ENCODE assay signal across 1 cellular context in the genomic region with DNA sequence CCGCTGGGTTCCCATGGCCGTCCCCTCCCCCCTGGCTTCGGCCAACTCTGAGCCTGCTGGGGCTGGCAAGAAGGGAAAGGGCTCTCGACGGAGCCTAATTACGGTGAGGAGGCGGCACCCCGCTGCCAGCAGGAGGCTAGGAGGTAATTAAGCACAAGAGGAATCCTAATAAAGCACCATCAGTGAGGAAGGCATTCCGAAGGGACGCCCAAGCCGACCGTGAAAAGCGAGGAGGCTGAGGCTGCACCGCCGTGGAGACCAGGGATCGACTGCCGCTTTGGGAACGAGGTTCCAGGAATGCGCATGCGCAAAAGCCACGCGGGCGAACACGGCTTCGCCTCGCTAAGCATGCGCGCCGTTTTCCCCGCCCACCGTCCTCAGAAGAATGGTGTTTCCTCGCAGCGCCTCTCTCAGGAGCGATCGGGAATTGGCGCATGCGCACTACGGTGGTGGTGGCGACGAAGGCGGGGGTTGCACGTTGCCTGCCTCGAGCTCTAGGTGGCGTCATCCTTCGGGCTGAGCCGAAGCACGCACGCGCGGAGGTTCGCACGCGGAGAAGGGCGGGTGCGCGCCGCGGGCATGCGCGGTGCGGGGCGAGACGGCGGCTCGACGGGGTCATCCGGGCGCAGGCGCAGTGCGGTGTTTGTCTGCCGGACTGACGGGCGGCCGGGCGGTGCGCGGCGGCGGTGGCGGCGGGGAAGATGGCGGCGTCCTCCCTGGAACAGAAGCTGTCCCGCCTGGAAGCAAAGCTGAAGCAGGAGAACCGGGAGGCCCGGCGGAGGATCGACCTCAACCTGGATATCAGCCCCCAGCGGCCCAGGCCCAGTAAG.
A peak's percentile ranks its signal among the peaks of the same experiment; 100 is the strongest.
TF ChIP-seq lines count a peak whose summit lies in the region.

Gene MAP2K7 (plus strand): TSS at position 634 of the 830 bp plus-strand sequence. CDS start 68 bp downstream, at position 702.

TF ChIP-seq in HepG2, 621 proteins besides CTCF, POLR2A, EP300 and RAD21 (continued from another document and continues in another):
- peak in 1 of 2 experiments; percentile 52; a peak in 1 of 4 replicates for TF ChIP-seq REST (IDR thresholded peaks at IDR 0.05; ENCODE audit: borderline replicate concordance in 1 of 2, low read depth in 1 of 2, low read length in 2 of 2)
- no peak for TF ChIP-seq PREB (CRISPR knock-in tag; IDR thresholded peaks at IDR 0.05)
- TF ChIP-seq NFIB (CRISPR knock-in tag; IDR thresholded peaks at IDR 0.05; ENCODE audit: borderline replicate concordance) = no peak
- TF ChIP-seq ZNF788 (CRISPR knock-in tag; IDR thresholded peaks at IDR 0.05; ENCODE audit: borderline replicate concordance) = peak; percentile 86
- peak; percentile 90; the same call in 1 of the 2 replicates for TF ChIP-seq KLF6 (CRISPR knock-in tag; IDR thresholded peaks at IDR 0.05)
- peak; percentile 19; the same call in 1 of the 2 replicates for TF ChIP-seq ZHX1 (CRISPR knock-in tag; IDR thresholded peaks at IDR 0.05; ENCODE audit: low read depth)
- TF ChIP-seq MXI1 (IDR thresholded peaks at IDR 0.05; ENCODE audit: borderline replicate concordance, low read depth, low read length) = peak; percentile 86; the same call in 1 of the 3 replicates
- TF ChIP-seq MAFK (conservative IDR thresholded peaks at IDR 0.05 in 1 of 2, IDR thresholded peaks at IDR 0.05 in 1 of 2; ENCODE audit: low read length in 2 of 2) = no peak
- no peak for TF ChIP-seq ZFYVE20 (CRISPR knock-in tag; IDR thresholded peaks at IDR 0.05; ENCODE audit: borderline replicate concordance, low read depth)
- TF ChIP-seq, protein P1, sequence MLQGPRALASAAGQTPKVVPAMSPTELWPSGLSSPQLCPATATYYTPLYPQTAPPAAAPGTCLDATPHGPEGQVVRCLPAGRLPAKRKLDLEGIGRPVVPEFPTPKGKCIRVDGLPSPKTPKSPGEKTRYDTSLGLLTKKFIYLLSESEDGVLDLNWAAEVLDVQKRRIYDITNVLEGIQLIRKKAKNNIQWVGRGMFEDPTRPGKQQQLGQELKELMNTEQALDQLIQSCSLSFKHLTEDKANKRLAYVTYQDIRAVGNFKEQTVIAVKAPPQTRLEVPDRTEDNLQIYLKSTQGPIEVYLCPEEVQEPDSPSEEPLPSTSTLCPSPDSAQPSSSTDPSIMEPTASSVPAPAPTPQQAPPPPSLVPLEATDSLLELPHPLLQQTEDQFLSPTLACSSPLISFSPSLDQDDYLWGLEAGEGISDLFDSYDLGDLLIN (CRISPR knock-in tag; IDR thresholded peaks at IDR 0.05; ENCODE audit: borderline replicate concordance) = no peak
- no peak for TF ChIP-seq ZSCAN12 (CRISPR knock-in tag; IDR thresholded peaks at IDR 0.05)
- peak; percentile 71; the same call in 1 of the 2 replicates for TF ChIP-seq ZNF253 (CRISPR knock-in tag; IDR thresholded peaks at IDR 0.05; ENCODE audit: borderline replicate concordance)
- no peak for TF ChIP-seq SNAPC2 (CRISPR knock-in tag; IDR thresholded peaks at IDR 0.05)
- TF ChIP-seq ZNF180 (CRISPR knock-in tag; IDR thresholded peaks at IDR 0.05; ENCODE audit: borderline replicate concordance, low read depth) = no peak
- peak; percentile 74; the same call in 1 of the 2 replicates for TF ChIP-seq ZIK1 (CRISPR knock-in tag; IDR thresholded peaks at IDR 0.05; ENCODE audit: borderline replicate concordance, low read depth)
- no peak for TF ChIP-seq TOPORS (CRISPR knock-in tag; IDR thresholded peaks at IDR 0.05)
- TF ChIP-seq MAZ (IDR thresholded peaks at IDR 0.05; ENCODE audit: borderline replicate concordance, low read depth, low read length) = no peak
- peak; percentile 64; the same call in 1 of the 2 replicates for TF ChIP-seq MAZ (CRISPR knock-in tag; IDR thresholded peaks at IDR 0.05; ENCODE audit: low read depth)
- TF ChIP-seq ZNF816 (CRISPR knock-in tag; IDR thresholded peaks at IDR 0.05; ENCODE audit: borderline replicate concordance) = no peak
- no peak for TF ChIP-seq ZNF710 (CRISPR knock-in tag; IDR thresholded peaks at IDR 0.05; ENCODE audit: borderline replicate concordance)
- TF ChIP-seq RXRA (CRISPR knock-in tag; IDR thresholded peaks at IDR 0.05) = peak; percentile 89
- no peak for TF ChIP-seq SETDB1 (CRISPR knock-in tag; IDR thresholded peaks at IDR 0.05; ENCODE audit: borderline replicate concordance)
- no peak for TF ChIP-seq SATB2 (CRISPR knock-in tag; IDR thresholded peaks at IDR 0.05)
- TF ChIP-seq SOX13 (IDR thresholded peaks at IDR 0.05) = no peak
- TF ChIP-seq SOX13 (CRISPR knock-in tag; conservative IDR thresholded peaks at IDR 0.05 in 1 of 2, IDR thresholded peaks at IDR 0.05 in 1 of 2) = peak in 1 of 2 experiments; percentile 25; a peak in 2 of 4 replicates
- no peak for TF ChIP-seq HHEX (CRISPR knock-in tag; IDR thresholded peaks at IDR 0.05)
- TF ChIP-seq, protein P2, sequence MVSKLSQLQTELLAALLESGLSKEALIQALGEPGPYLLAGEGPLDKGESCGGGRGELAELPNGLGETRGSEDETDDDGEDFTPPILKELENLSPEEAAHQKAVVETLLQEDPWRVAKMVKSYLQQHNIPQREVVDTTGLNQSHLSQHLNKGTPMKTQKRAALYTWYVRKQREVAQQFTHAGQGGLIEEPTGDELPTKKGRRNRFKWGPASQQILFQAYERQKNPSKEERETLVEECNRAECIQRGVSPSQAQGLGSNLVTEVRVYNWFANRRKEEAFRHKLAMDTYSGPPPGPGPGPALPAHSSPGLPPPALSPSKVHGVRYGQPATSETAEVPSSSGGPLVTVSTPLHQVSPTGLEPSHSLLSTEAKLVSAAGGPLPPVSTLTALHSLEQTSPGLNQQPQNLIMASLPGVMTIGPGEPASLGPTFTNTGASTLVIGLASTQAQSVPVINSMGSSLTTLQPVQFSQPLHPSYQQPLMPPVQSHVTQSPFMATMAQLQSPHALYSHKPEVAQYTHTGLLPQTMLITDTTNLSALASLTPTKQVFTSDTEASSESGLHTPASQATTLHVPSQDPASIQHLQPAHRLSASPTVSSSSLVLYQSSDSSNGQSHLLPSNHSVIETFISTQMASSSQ (IDR thresholded peaks at IDR 0.05; ENCODE audit: low read depth) = no peak
- TF ChIP-seq, protein P2 (CRISPR knock-in tag; IDR thresholded peaks at IDR 0.05; ENCODE audit: borderline replicate concordance) = peak; percentile 48; the same call in 1 of the 2 replicates
- no peak for TF ChIP-seq MBD4 (IDR thresholded peaks at IDR 0.05; ENCODE audit: borderline replicate concordance, low read length)
- TF ChIP-seq PATZ1 (CRISPR knock-in tag; IDR thresholded peaks at IDR 0.05) = peak; percentile 5
- no peak for TF ChIP-seq POGZ (CRISPR knock-in tag; IDR thresholded peaks at IDR 0.05)
- no peak for TF ChIP-seq ZKSCAN5 (CRISPR knock-in tag; IDR thresholded peaks at IDR 0.05)
